Comparison of ENCODE assay signal across 19 cellular contexts in genomic region chr6:40672118-40672517, GRCh38.
DNase-seq lines count a peak whose midpoint lies in the region; ATAC-seq and TF ChIP-seq lines count a peak whose summit lies in the region.
"Had no signal": no experiment of that assay in that cellular context is flagged by ENCODE, and none has a peak within 500 bp of the region (broad histone marks: within the 10 kb centered on the region; RNA-seq: fewer than 3 reads in every experiment).

No MANE protein-coding gene starts in this region.

- H2AFZ ChIP-seq in neural progenitor cell (replicated peaks) = no peak overlapping the region

- no peak overlapping the region for H3K4me3 ChIP-seq in GM12865 (ENCODE audit: low read depth, low read length)
- H3K4me3 ChIP-seq in neural progenitor cell = no peak overlapping the region
- no peak overlapping the region for H3K4me3 ChIP-seq in vagina
- H3K4me3 ChIP-seq: esophagus muscularis mucosa, thyroid gland had no signal

- peaks cover 3% of the 10 kb centered on the region for H3K27me3 Mint-ChIP-seq in neural progenitor cell (ENCODE audit: insufficient read depth, low read depth)
- H3K27me3 Mint-ChIP-seq in activated CD4-positive, alpha-beta memory T cell treated with anti-CD3 and anti-CD28 coated beads for 36 hours = peaks cover 9% of the 10 kb centered on the region
- H3K27me3 Mint-ChIP-seq: CD4-positive, CD25-positive, alpha-beta regulatory T cell had no signal

- H3F3A ChIP-seq in neural progenitor cell (ENCODE audit: low read depth) = no peaks in the 10 kb centered on the region

- no peak overlapping the region for H3K27ac ChIP-seq in neural progenitor cell
- H3K27ac ChIP-seq in vagina = no peak overlapping the region
- H3K27ac ChIP-seq: esophagus muscularis mucosa, thyroid gland had no signal

- no peak overlapping the region for H3K4me2 ChIP-seq in neural progenitor cell

- CTCF ChIA-PET in activated CD4-positive, alpha-beta memory T cell treated with anti-CD3 and anti-CD28 coated beads for 36 hours (lab: Charles Lee) = no interaction called here

- H3K36me3 ChIP-seq in neural progenitor cell (no peaks in the 10 kb centered on the region), vagina (no peaks in the 10 kb centered on the region)
- H3K36me3 ChIP-seq: esophagus muscularis mucosa, thyroid gland had no signal

- intact Hi-C loops in vagina (cut with DNase I) = no loop called here
- intact Hi-C loops in activated CD4-positive, alpha-beta memory T cell treated with anti-CD3 and anti-CD28 coated beads for 36 hours (cut with micrococcal nuclease) = no loop called here

- TF ChIP-seq CTCF in GM12865 (IDR thresholded peaks at IDR 0.05; ENCODE audit: insufficient read depth, low read depth, low read length, missing control alignments) = peak; percentile 0
- peak; percentile 41 for TF ChIP-seq CTCF in neural progenitor cell (IDR thresholded peaks at IDR 0.05)
- TF ChIP-seq CTCF in vagina (IDR thresholded peaks at IDR 0.05) = no peak

- no peaks in the 10 kb centered on the region for H3K9me3 ChIP-seq in neural progenitor cell (ENCODE audit: low read depth)
- H3K9me3 ChIP-seq in vagina = no peaks in the 10 kb centered on the region
- H3K9me3 ChIP-seq: thyroid gland had no signal

- H3K9me3 Mint-ChIP-seq in neural progenitor cell = peaks cover 3% of the 10 kb centered on the region
- H3K9me3 Mint-ChIP-seq in activated CD4-positive, alpha-beta memory T cell treated with anti-CD3 and anti-CD28 coated beads for 36 hours = no peaks in the 10 kb centered on the region

- H4K20me1 ChIP-seq in neural progenitor cell (ENCODE audit: low read depth) = no peaks in the 10 kb centered on the region

- no peak for ATAC-seq in HG02763 (IDR thresholded peaks at IDR 0.05; ENCODE audit: unreplicated experiment)
- ATAC-seq: naive thymus-derived CD8-positive, alpha-beta T cell had no signal

- no peak for TF ChIP-seq POLR2A in vagina (IDR thresholded peaks at IDR 0.05)

- POLR2A ChIA-PET in activated CD4-positive, alpha-beta memory T cell treated with anti-CD3 and anti-CD28 coated beads for 36 hours (lab: Charles Lee) = no interaction called here

- H3K27ac Mint-ChIP-seq in neural progenitor cell = no peak overlapping the region
- no peak overlapping the region for H3K27ac Mint-ChIP-seq in activated CD4-positive, alpha-beta memory T cell treated with anti-CD3 and anti-CD28 coated beads for 36 hours
- H3K27ac Mint-ChIP-seq: CD4-positive, CD25-positive, alpha-beta regulatory T cell; dendritic cell treated with granulocyte-macrophage colony-stimulating factor and Interleukin-4, amounts not matched to agents 40 ng/mL and 50 ng/mL, for 4 days; naive thymus-derived CD8-positive, alpha-beta T cell had no signal

- DNase-seq in GM12865 (ENCODE audit: low read depth) (no peak), NAMALWA (ENCODE audit: low spot score) (peak; percentile 21), SHP77 treated with DMSO at 0.1 percent for 48 hours (lab: John Stamatoyannopoulos, UW) (peak; percentile 98), neural progenitor cell (ENCODE audit: low spot score) (peak; percentile 28), vagina (ENCODE audit: extremely low spot score in 2 of 2) (no peak)
- no peak for DNase-seq in activated CD4-positive, alpha-beta memory T cell treated with anti-CD3 and anti-CD28 coated beads for 36 hours
- DNase-seq: activated CD8-positive, alpha-beta memory T cell treated with anti-CD3 and anti-CD28 coated beads for 24 hours; activated gamma-delta T cell; CD4-positive, CD25-positive, alpha-beta regulatory T cell; hypothalamus; IMR-90; naive thymus-derived CD8-positive, alpha-beta T cell; NCI-H1417 treated with DMSO at 0.1 percent for 48 hours; stimulated activated CD4-positive, alpha-beta T cell treated with anti-CD3 and anti-CD28 coated beads, Interleukin-1b, Interleukin-23, amount 100 ng/mL, for 48 hours; stimulated activated CD8-positive, alpha-beta memory T cell treated with anti-CD3 and anti-CD28 coated beads, Interleukin-4, amount 100 ng/mL, for 48 hours; thyroid gland had no signal

- no peak overlapping the region for H3K4me3 Mint-ChIP-seq in neural progenitor cell
- no peak overlapping the region for H3K4me3 Mint-ChIP-seq in activated CD4-positive, alpha-beta memory T cell treated with anti-CD3 and anti-CD28 coated beads for 36 hours
- H3K4me3 Mint-ChIP-seq: CD4-positive, CD25-positive, alpha-beta regulatory T cell; dendritic cell treated with granulocyte-macrophage colony-stimulating factor and Interleukin-4, amounts not matched to agents 40 ng/mL and 50 ng/mL, for 4 days; naive thymus-derived CD8-positive, alpha-beta T cell had no signal

- H3K9ac ChIP-seq in neural progenitor cell = no peak overlapping the region

- H3K4me1 ChIP-seq in neural progenitor cell (no peaks in the 10 kb centered on the region), vagina (no peaks in the 10 kb centered on the region)
- H3K4me1 ChIP-seq: esophagus muscularis mucosa, thyroid gland had no signal

- H3K4me1 Mint-ChIP-seq in neural progenitor cell = no peaks in the 10 kb centered on the region
- no peaks in the 10 kb centered on the region for H3K4me1 Mint-ChIP-seq in activated CD4-positive, alpha-beta memory T cell treated with anti-CD3 and anti-CD28 coated beads for 36 hours (ENCODE audit: low read depth)
- H3K4me1 Mint-ChIP-seq: CD4-positive, CD25-positive, alpha-beta regulatory T cell; naive thymus-derived CD8-positive, alpha-beta T cell had no signal

- H3K27me3 ChIP-seq in neural progenitor cell = no peaks in the 10 kb centered on the region
- no peaks in the 10 kb centered on the region for H3K27me3 ChIP-seq in vagina
- H3K27me3 ChIP-seq: esophagus muscularis mucosa, thyroid gland had no signal

- no peaks in the 10 kb centered on the region for H3K79me2 ChIP-seq in neural progenitor cell (ENCODE audit: low read depth)

- H3K36me3 Mint-ChIP-seq in neural progenitor cell = no peaks in the 10 kb centered on the region
- no peaks in the 10 kb centered on the region for H3K36me3 Mint-ChIP-seq in activated CD4-positive, alpha-beta memory T cell treated with anti-CD3 and anti-CD28 coated beads for 36 hours
- H3K36me3 Mint-ChIP-seq: CD4-positive, CD25-positive, alpha-beta regulatory T cell; naive thymus-derived CD8-positive, alpha-beta T cell had no signal

Comparison
In these comparisons a context has a peak if more than half of its experiments do, and no peak if none do; other contexts are left out.
1. DNase-seq: peak in NAMALWA (single experiment), SHP77 treated with DMSO at 0.1 percent for 48 hours (single experiment) and neural progenitor cell (single experiment); none in GM12865 (single experiment), vagina (0 of 2) and activated CD4-positive, alpha-beta memory T cell treated with anti-CD3 and anti-CD28 coated beads for 36 hours (single experiment).
2. CTCF ChIP-seq: peak in GM12865 (single experiment) and neural progenitor cell (single experiment); none in vagina (0 of 3).